ENCODE assay signal across 8 cellular contexts in the genomic region with DNA sequence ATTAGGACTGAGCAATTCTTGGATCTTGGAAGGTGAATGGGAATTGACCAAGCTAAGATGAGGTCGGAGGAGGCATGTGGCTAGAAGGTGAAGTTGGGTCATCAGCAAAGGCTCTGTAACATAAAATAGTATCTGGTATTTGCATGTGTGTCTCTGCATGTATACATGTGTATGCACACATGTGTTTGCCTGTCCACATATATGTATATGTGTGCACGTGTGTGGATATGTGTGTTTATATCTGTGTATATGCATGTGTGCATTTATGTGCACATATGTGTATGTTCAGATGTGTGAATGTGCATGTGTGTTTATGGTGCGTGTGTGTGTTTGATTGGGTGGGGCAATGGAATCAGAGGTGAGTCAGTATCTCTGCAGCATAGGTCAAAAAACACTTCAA.
"Had no signal": no experiment of that assay in that cellular context is flagged by ENCODE, and none has a peak within 500 bp of the region (broad histone marks: within the 10 kb centered on the region; RNA-seq: fewer than 3 reads in every experiment).

No MANE protein-coding gene starts in this region.

- ATAC-seq: GM12878 had no signal

- DNase-seq: GDM1, GF-D8 had no signal

- FAIRE-seq: G401.6, GM12878, GM12891, GM12892, GM18507, GM19239 had no signal

- H3K4me3 ChIP-seq: GM12878 had no signal
